Comparison of ENCODE assay signal across 20 cellular contexts in the genomic region with DNA sequence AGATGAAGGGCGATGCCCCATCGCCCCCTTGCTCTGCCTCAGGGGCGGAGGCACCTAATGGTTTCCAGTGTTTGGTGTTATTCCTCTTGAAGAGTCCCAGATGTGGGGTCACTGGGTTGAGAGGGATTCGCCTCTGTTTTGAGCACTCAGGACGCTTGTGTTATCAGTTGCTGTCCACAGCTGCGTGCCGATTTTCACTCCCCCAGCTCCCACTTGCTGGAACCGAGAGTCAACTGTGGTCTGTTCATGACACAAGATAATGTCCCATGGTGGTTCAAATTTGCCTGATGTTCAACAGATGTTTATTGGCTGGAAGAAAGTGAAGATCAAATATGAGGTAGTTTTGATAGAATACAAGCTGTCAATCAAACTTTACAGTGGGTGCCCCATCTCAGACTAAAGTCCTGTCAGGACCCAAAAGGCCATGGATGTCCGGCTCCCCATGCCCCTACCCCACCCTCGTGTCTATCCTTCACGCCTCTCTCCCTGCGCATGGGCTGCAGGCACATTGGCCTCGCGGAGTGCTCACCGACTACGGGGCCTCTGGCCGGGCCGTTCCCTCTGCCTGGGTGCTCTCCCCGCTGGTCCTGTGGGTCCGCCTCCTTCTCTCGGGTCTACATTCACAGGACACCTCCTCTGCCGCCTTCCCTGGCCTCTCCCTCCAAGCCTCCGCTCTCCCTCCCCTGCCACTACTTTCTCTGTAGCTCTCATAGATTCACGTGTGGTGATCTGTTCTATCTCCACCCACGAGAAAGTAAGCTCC. TPM values are rescaled to one million over a fixed set of nuclear protein-coding genes. Genes with fewer than 3 reads are reported as not detected.
A peak's percentile ranks its signal among the peaks of the same experiment; 100 is the strongest.
DNase-seq lines count a peak whose midpoint lies in the region; ATAC-seq and TF ChIP-seq lines count a peak whose summit lies in the region.
"Had no signal": no experiment of that assay in that cellular context is flagged by ENCODE, and none has a peak within 500 bp of the region (broad histone marks: within the 10 kb centered on the region; RNA-seq: fewer than 3 reads in every experiment).

No MANE protein-coding gene starts in this region.

- H3K9me3 Mint-ChIP-seq in activated B cell treated with CpG ODN at 0.5 μM for 24 hours = no peaks in the 10 kb centered on the region
- peaks cover 4 to 5% of the 10 kb centered on the region in 2 donors for H3K9me3 Mint-ChIP-seq in stimulated activated naive B cell treated with anti-CD40 and anti-IgM and Interleukin-4, amounts not matched to agents 10 μg/mL and 1 μg/mL and 100 μg/mL, for 72 hours

- H3K56ac ChIP-seq in mesendoderm (ENCODE audit: low read length) = no peak overlapping the region

- no peaks in the 10 kb centered on the region for H3K36me3 Mint-ChIP-seq in activated B cell treated with CpG ODN at 0.5 μM for 24 hours (ENCODE audit: low read depth)
- peaks cover 4 to 10% of the 10 kb centered on the region in 2 donors for H3K36me3 Mint-ChIP-seq in stimulated activated naive B cell treated with anti-CD40 and anti-IgM and Interleukin-4, amounts not matched to agents 10 μg/mL and 1 μg/mL and 100 μg/mL, for 72 hours
- H3K36me3 Mint-ChIP-seq: CD4-positive, alpha-beta memory T cell had no signal

- no peak overlapping the region for H2AK5ac ChIP-seq in mesendoderm (ENCODE audit: low read length)

- no peaks in the 10 kb centered on the region for H3K4me1 ChIP-seq in lower lobe of right lung
- no peaks in the 10 kb centered on the region for H3K4me1 ChIP-seq in mesendoderm (ENCODE audit: control insufficient read depth, low read depth, low read length)

- no peaks in the 10 kb centered on the region for H3K79me1 ChIP-seq in mesendoderm (ENCODE audit: low read length)

- ATAC-seq in Right ventricle myocardium inferior (no peak), activated B cell treated with CpG ODN at 0.5 μM for 24 hours (ENCODE audit: low read depth) (no peak), lower lobe of right lung (no peak), HG02973 (IDR thresholded peaks at IDR 0.05; ENCODE audit: unreplicated experiment) (no peak)
- no peak for ATAC-seq in stimulated activated naive B cell treated with anti-CD40 and anti-IgM and Interleukin-4, amounts not matched to agents 10 μg/mL and 1 μg/mL and 100 μg/mL, for 72 hours (replicated peaks)

- POLR2A ChIA-PET in activated B cell treated with CpG ODN at 0.5 μM for 24 hours (lab: Charles Lee) = interaction anchor here (0.7 kb wide), 1 partner anchor 454 kb away, joined by 7 read pairs; no protein-coding TSS in a partner anchor

- no peaks in the 10 kb centered on the region for H3K79me2 ChIP-seq in mesendoderm (ENCODE audit: control insufficient read depth, insufficient read depth, low read length)

- WGBS in mesendoderm (ENCODE audit: extremely low coverage, insufficient coverage, low lambda C conversion rate) = no CpG with 5 or more reads among the region's 25 CpGs

- H3K4me3 ChIP-seq in lower lobe of right lung (no peak overlapping the region), mesendoderm (ENCODE audit: low read length) (no peak overlapping the region), WERI-Rb-1 (ENCODE audit: low read depth, low read length) (no peak overlapping the region)
- H3K4me3 ChIP-seq: GM23248 had no signal

- no peak overlapping the region for H2BK5ac ChIP-seq in mesendoderm (ENCODE audit: low read length)

- H3K9me3 ChIP-seq in lower lobe of right lung (no peaks in the 10 kb centered on the region), WERI-Rb-1 (ENCODE audit: severe bottlenecking) (no peaks in the 10 kb centered on the region)

- DNase-seq in Right ventricle myocardium inferior (ENCODE audit: missing footprints) = peak; percentile 7
- no peak for DNase-seq in cardiac septum (ENCODE audit: low spot score)
- DNase-seq in activated B cell treated with CpG ODN at 0.5 μM for 24 hours = no peak
- peak; percentile 39 for DNase-seq in lower lobe of right lung
- no peak for DNase-seq in stimulated activated naive B cell treated with anti-CD40 and anti-IgM and Interleukin-4, amounts not matched to agents 10 μg/mL and 1 μg/mL and 100 μg/mL, for 72 hours
- DNase-seq in mesendoderm = no peak
- no peak for DNase-seq in WERI-Rb-1
- DNase-seq: 8988T, Calu3, DMS53, GM23248, Kasumi-1, MM.1S, NCI-H1105, NCI-H1694, NCI-H2227 treated with DMSO at 0.1 percent for 48 hours, NCI-H524 treated with DMSO at 0.1 percent for 48 hours, SHP77 treated with DMSO at 0.1 percent for 48 hours had no signal

- no peak overlapping the region for H3K9ac ChIP-seq in mesendoderm (ENCODE audit: low read length)
- H3K9ac ChIP-seq: GM23248 had no signal

- H3K27ac Mint-ChIP-seq in activated B cell treated with CpG ODN at 0.5 μM for 24 hours = peak overlapping the region; percentile 97
- peak overlapping the region; percentile 39 for H3K27ac Mint-ChIP-seq in stimulated activated naive B cell treated with anti-CD40 and anti-IgM and Interleukin-4, amounts not matched to agents 10 μg/mL and 1 μg/mL and 100 μg/mL, for 72 hours

- no peak overlapping the region for H3K27ac ChIP-seq in lower lobe of right lung
- no peak overlapping the region for H3K27ac ChIP-seq in mesendoderm (ENCODE audit: low read depth, low read length)
- no peak overlapping the region for H3K27ac ChIP-seq in WERI-Rb-1
- H3K27ac ChIP-seq: GM23248 had no signal

- no peaks in the 10 kb centered on the region for H3K27me3 Mint-ChIP-seq in activated B cell treated with CpG ODN at 0.5 μM for 24 hours
- no peaks in the 10 kb centered on the region for H3K27me3 Mint-ChIP-seq in stimulated activated naive B cell treated with anti-CD40 and anti-IgM and Interleukin-4, amounts not matched to agents 10 μg/mL and 1 μg/mL and 100 μg/mL, for 72 hours

- H3K27me3 ChIP-seq in lower lobe of right lung (ENCODE audit: low read depth) (no peaks in the 10 kb centered on the region), mesendoderm (ENCODE audit: insufficient read depth, low read length, poor library complexity) (no peaks in the 10 kb centered on the region), WERI-Rb-1 (ENCODE audit: insufficient read depth, low read depth, severe bottlenecking) (no peaks in the 10 kb centered on the region)

- no peak overlapping the region for H3K4me2 ChIP-seq in mesendoderm (ENCODE audit: low read length)

- H3K18ac ChIP-seq in mesendoderm (ENCODE audit: low read length) = no peak overlapping the region

- no peak overlapping the region for H2BK120ac ChIP-seq in mesendoderm (ENCODE audit: low read depth, low read length)

- H4K8ac ChIP-seq in mesendoderm (ENCODE audit: low read depth, low read length) = no peak overlapping the region

- intact Hi-C loops in Right ventricle myocardium inferior (cut with DNase I) (no loop called here), cardiac septum (cut with DNase I) (no loop called here), activated B cell treated with CpG ODN at 0.5 μM for 24 hours (cut with micrococcal nuclease) (loop anchor here (5.0 to 10.0 kb wide), 3 partner anchors 33 to 456 kb away; partner anchors contain the start of gene ZNF839), lower lobe of right lung (cut with DNase I) (no loop called here)

- H3K4me3 Mint-ChIP-seq in activated B cell treated with CpG ODN at 0.5 μM for 24 hours = no peak overlapping the region
- H3K4me3 Mint-ChIP-seq in stimulated activated naive B cell treated with anti-CD40 and anti-IgM and Interleukin-4, amounts not matched to agents 10 μg/mL and 1 μg/mL and 100 μg/mL, for 72 hours = no peak overlapping the region
- H3K4me3 Mint-ChIP-seq: CD4-positive, alpha-beta memory T cell had no signal

- TF ChIP-seq CTCF in activated B cell treated with CpG ODN at 0.5 μM for 24 hours (IDR thresholded peaks at IDR 0.05) = no peak
- TF ChIP-seq CTCF in lower lobe of right lung (IDR thresholded peaks at IDR 0.05) = no peak
- no peak for TF ChIP-seq CTCF in WERI-Rb-1 (IDR thresholded peaks at IDR 0.05; ENCODE audit: low read depth, low read length)

- no peak overlapping the region for H2BK15ac ChIP-seq in mesendoderm (replicated peaks; ENCODE audit: low read depth)

- H3K4ac ChIP-seq in mesendoderm (ENCODE audit: low read depth, low read length) = no peak overlapping the region

- CTCF ChIA-PET in activated B cell treated with CpG ODN at 0.5 μM for 24 hours (lab: Charles Lee) = interaction anchor here (1.2 kb wide), 1 partner anchor 76 kb away, joined by 3 read pairs; no protein-coding TSS in a partner anchor

- H3K23ac ChIP-seq in mesendoderm (ENCODE audit: low read length) = no peak overlapping the region

- peaks cover 83% of the 10 kb centered on the region for H3K4me1 Mint-ChIP-seq in activated B cell treated with CpG ODN at 0.5 μM for 24 hours
- peaks cover 58 to 89% of the 10 kb centered on the region in 2 donors for H3K4me1 Mint-ChIP-seq in stimulated activated naive B cell treated with anti-CD40 and anti-IgM and Interleukin-4, amounts not matched to agents 10 μg/mL and 1 μg/mL and 100 μg/mL, for 72 hours

- H4K5ac ChIP-seq in mesendoderm (ENCODE audit: low read length) = no peak overlapping the region

- no peaks in the 10 kb centered on the region for H3K36me3 ChIP-seq in lower lobe of right lung
- no peaks in the 10 kb centered on the region for H3K36me3 ChIP-seq in mesendoderm (ENCODE audit: control insufficient read depth, insufficient read depth, low read length)
- no peaks in the 10 kb centered on the region for H3K36me3 ChIP-seq in WERI-Rb-1

RNA-seq across cellular contexts. Expression of gene TRAF3, which starts 6.9 kb away (rescaled TPM):
- total RNA-seq in Right ventricle myocardium inferior = 11.3 TPM
- total RNA-seq in cardiac septum = 12.5 TPM
- 120 and 124 TPM in 2 replicates for total RNA-seq in activated B cell treated with CpG ODN at 0.5 μM for 24 hours
- 19.7 TPM for total RNA-seq in lower lobe of right lung
- polyA plus RNA-seq in mesendoderm (2013, experiment 1 of 2) = 5.2 TPM
- 5.6 TPM for polyA plus RNA-seq in mesendoderm (2013, experiment 2 of 2)

Comparison
In these comparisons a context has a peak if more than half of its experiments do, and no peak if none do; other contexts are left out.
1. DNase-seq: peak in Right ventricle myocardium inferior (single experiment) and lower lobe of right lung (single experiment); none in cardiac septum (single experiment), activated B cell treated with CpG ODN at 0.5 μM for 24 hours (single experiment), stimulated activated naive B cell treated with anti-CD40 and anti-IgM and Interleukin-4, amounts not matched to agents 10 μg/mL and 1 μg/mL and 100 μg/mL, for 72 hours (single experiment), mesendoderm (single experiment) and WERI-Rb-1 (single experiment).